In genomic region chr1:30812093-30812492, GRCh38 we compare ENCODE assay signal across 20 cellular contexts. TPM values are rescaled to one million over a fixed set of nuclear protein-coding genes. Genes with fewer than 3 reads are reported as not detected.
DNase-seq lines count a peak whose midpoint lies in the region; ATAC-seq, FAIRE-seq and TF ChIP-seq lines count a peak whose summit lies in the region.
"Had no signal": no experiment of that assay in that cellular context is flagged by ENCODE, and none has a peak within 500 bp of the region (broad histone marks: within the 10 kb centered on the region; RNA-seq: fewer than 3 reads in every experiment).

No MANE protein-coding gene starts in this region.

- H3K23ac ChIP-seq in IMR-90 (ENCODE audit: low read depth, low read length): 0 out of 2 replicates have a peak overlapping the region, but pooled peaks have one; percentile 0
- H3K23ac ChIP-seq in H1 (ENCODE audit: insufficient read length): no peak overlapping the region

- peak overlapping the region; percentile 9; the same call in 1 of the 2 replicates for H2AK5ac ChIP-seq in IMR-90 (ENCODE audit: low read depth, low read length)
- no peak overlapping the region for H2AK5ac ChIP-seq in H1 (ENCODE audit: low read depth, low read length)

- BruUV-seq in IMR-90 (replicated peaks; lab: Mats Ljungman, UMichigan): no TSS peak

- no peaks in the 10 kb centered on the region for H3K36me3 Mint-ChIP-seq in CD14-positive monocyte

- H2BK15ac ChIP-seq in IMR-90 (ENCODE audit: low read depth, low read length) (peak overlapping the region; percentile 24; the same call in 1 of the 3 replicates), H1 (ENCODE audit: low read length) (no peak overlapping the region)

- H3K79me2 ChIP-seq in H1 (ENCODE audit: control insufficient read depth in 1 of 2, insufficient read depth in 2 of 2, low read length in 2 of 2): no peaks in the 10 kb centered on the region

- H3K9ac ChIP-seq in IMR-90 (ENCODE audit: low read depth, low read length) (no peak overlapping the region), H1 (replicated peaks in 1 of 4; ENCODE audit: extremely low read depth in 1 of 4, low read depth in 3 of 4, low read length in 3 of 4) (no peak overlapping the region)

- H4K8ac ChIP-seq in IMR-90 (ENCODE audit: low read depth in 2 of 2, low read length in 2 of 2) (peak overlapping the region in 1 of 2 experiments; percentile 38; a peak in 1 of 4 replicates), H1 (ENCODE audit: extremely low read depth, insufficient read depth, low read length) (no peak overlapping the region)

- peaks cover 36% of the 10 kb centered on the region for H3K9me1 ChIP-seq in IMR-90 (ENCODE audit: insufficient read depth, low read length)

- H3K79me1 ChIP-seq in IMR-90 (ENCODE audit: low read depth in 1 of 2, low read length in 2 of 2) (peaks cover 0 to 15% of the 10 kb centered on the region in 2 experiments; a peak in 2 of 4 replicates), H1 (ENCODE audit: low read depth, low read length) (no peaks in the 10 kb centered on the region; the same call in 1 of the 2 replicates)

- no peaks in the 10 kb centered on the region for H3K4me1 Mint-ChIP-seq in CD14-positive monocyte

- peak overlapping the region in 1 of 2 donors; percentile 43 for H3K4me3 Mint-ChIP-seq in CD14-positive monocyte
- H3K4me3 Mint-ChIP-seq: CD4-positive, alpha-beta T cell had no signal

- ATAC-seq in IMR-90 (ENCODE audit: low read depth): no peak

- H2BK12ac ChIP-seq in H1 (ENCODE audit: low read depth, low read length): no peak overlapping the region

- TF ChIP-seq EP300 in H1 (IDR thresholded peaks at IDR 0.05; ENCODE audit: borderline replicate concordance in 1 of 2, low read depth in 2 of 2, low read length in 2 of 2): no peak

- no peak overlapping the region for H3K27ac Mint-ChIP-seq in CD14-positive monocyte
- H3K27ac Mint-ChIP-seq: CD4-positive, alpha-beta T cell had no signal

- no peak for TF ChIP-seq POLR2A in IMR-90 (IDR thresholded peaks at IDR 0.05; ENCODE audit: low read depth, low read length)
- TF ChIP-seq POLR2A in H1 (IDR thresholded peaks at IDR 0.05; ENCODE audit: control extremely low read depth in 1 of 2, low read depth in 2 of 2, low read length in 2 of 2): no peak

- H3K27ac ChIP-seq in IMR-90 (ENCODE audit: insufficient read depth, low read length): no peak overlapping the region
- no peak overlapping the region for H3K27ac ChIP-seq in H1 (ENCODE audit: low read depth, low read length)
- H3K27ac ChIP-seq: HL-60 had no signal

- H4K20me1 ChIP-seq in IMR-90 (ENCODE audit: insufficient read depth, low read length) (no peaks in the 10 kb centered on the region; the same call in 1 of the 2 replicates), H1 (replicated peaks in 1 of 2; ENCODE audit: control insufficient read depth in 1 of 2, insufficient read depth in 2 of 2, low read length in 2 of 2) (no peaks in the 10 kb centered on the region)

- WGBS in IMR-90 (ENCODE audit: extremely low coverage in 2 of 2, insufficient read length in 1 of 2), 2 experiments: 100% methylated on average over 1 of the region's 3 CpGs; no CpG with 5 or more reads in 1 of the 2 experiments
- WGBS in H1 (ENCODE audit: extremely low coverage in 1 of 2, insufficient coverage in 1 of 2, insufficient read length in 1 of 2, insufficient replicate concordance in 2 of 2, low coverage in 1 of 2, low lambda C conversion rate in 2 of 2, missing lambda C conversion rate in 1 of 2), 2 experiments: 95% methylated on average over 3 of the region's 3 CpGs; no CpG with 5 or more reads in 1 of the 2 experiments

- POLR2A ChIA-PET in IMR-90 (lab: Charles Lee; ENCODE audit: unreplicated experiment) (no interaction called here), H1 (lab: Charles Lee; ENCODE audit: partially characterized antibody) (interaction anchor here (1.8 kb wide), 1 partner anchor 42 kb away, joined by 5 read pairs; no protein-coding TSS in a partner anchor)

- H3K9me3 ChIP-seq in IMR-90 (ENCODE audit: control insufficient read depth, insufficient read depth, low read length) (no peaks in the 10 kb centered on the region), H1 (ENCODE audit: insufficient read depth in 2 of 2, low read depth in 1 of 2, low read length in 1 of 2) (no peaks in the 10 kb centered on the region)
- H3K9me3 ChIP-seq: BE2C, Caco-2 had no signal

- H4K5ac ChIP-seq in IMR-90 (ENCODE audit: low read depth, low read length): no peak overlapping the region
- no peak overlapping the region for H4K5ac ChIP-seq in H1 (ENCODE audit: insufficient read length, low read depth, low read length)

- intact Hi-C loops in IMR-90 (cut with micrococcal nuclease): no loop called here
- intact Hi-C loops in posterior vena cava (cut with DNase I): no loop called here
- intact Hi-C loops in CD14-positive monocyte (cut with micrococcal nuclease): no loop called here

- H3K4ac ChIP-seq in IMR-90 (ENCODE audit: low read depth, low read length) (peak overlapping the region; percentile 21; the same call in 1 of the 2 replicates), H1 (replicated peaks; ENCODE audit: insufficient read length, low read depth, low read length) (no peak overlapping the region)

- in situ Hi-C loops in IMR-90 (cut with MboI; ENCODE audit: low sequenced_read_pairs): no loop called here

- DNase-seq in IMR-90 (no peak), NCI-H460 (ENCODE audit: extremely low read depth, low read depth) (peak; percentile 32), H1 (ENCODE audit: low read depth in 1 of 2, low spot score in 2 of 2) (no peak), posterior vena cava (ENCODE audit: low spot score) (peak; percentile 6), CD14-positive monocyte (ENCODE audit: low spot score) (no peak), NCI-H2029 treated with DMSO at 0.1 percent for 48 hours (lab: John Stamatoyannopoulos, UW) (no peak), kidney glomerular epithelial cell (lab: John Stamatoyannopoulos, UW) (no peak)
- no peak for DNase-seq in stimulated activated CD4-positive, alpha-beta T cell treated with anti-CD3 and anti-CD28 coated beads, Interleukin-4, amount 100 ng/mL, for 4 hours
- DNase-seq: ACHN; BE2C; C1 segment of cervical spinal cord; Caco-2; CD4-positive, alpha-beta T cell; HCEC 1CT had no signal

- no peak overlapping the region for H3K4me2 ChIP-seq in IMR-90 (ENCODE audit: low read depth, low read length)
- no peak overlapping the region for H3K4me2 ChIP-seq in H1 (ENCODE audit: insufficient read depth in 1 of 2, low read depth in 2 of 2, low read length in 2 of 2)

- dilution Hi-C loops in IMR-90 (cut with HindIII; ENCODE audit: low sequenced_read_pairs, unreplicated experiment): loop anchor here (25.0 kb wide), 1 partner anchor 100 kb away; the partner anchor contains the start of gene SDC3

- peaks cover 0 to 1% (median 0%) of the 10 kb centered on the region in 7 donors for H3K9me3 Mint-ChIP-seq in CD14-positive monocyte
- H3K9me3 Mint-ChIP-seq: CD4-positive, alpha-beta T cell had no signal

- H3K4me3 ChIP-seq in IMR-90 (ENCODE audit: insufficient read depth, low read depth, low read length): no peak overlapping the region
- no peak overlapping the region for H3K4me3 ChIP-seq in H1 (ENCODE audit: extremely low read depth in 1 of 4, insufficient read depth in 2 of 4, low read depth in 3 of 4, low read length in 4 of 4)

- H3K14ac ChIP-seq in IMR-90 (replicated peaks; ENCODE audit: low read depth, low read length) (no peak overlapping the region; the same call in 1 of the 2 replicates), H1 (ENCODE audit: insufficient read length) (no peak overlapping the region)

- TF ChIP-seq CTCF in IMR-90 (conservative IDR thresholded peaks at IDR 0.05; ENCODE audit: low read depth, low read length): no peak
- no peak for TF ChIP-seq CTCF in H1 (IDR thresholded peaks at IDR 0.05; ENCODE audit: control extremely low read depth in 1 of 3, insufficient read depth in 1 of 3, low read depth in 1 of 3, low read length in 3 of 3)
- TF ChIP-seq CTCF in CD14-positive monocyte (IDR thresholded peaks at IDR 0.05): no peak

- no peak overlapping the region for H3K18ac ChIP-seq in IMR-90 (ENCODE audit: low read depth, low read length)
- no peak overlapping the region for H3K18ac ChIP-seq in H1 (ENCODE audit: extremely low read depth, low read length)

- H2BK20ac ChIP-seq in IMR-90 (ENCODE audit: low read depth, low read length): peak overlapping the region; percentile 61; the same call in 1 of the 2 replicates
- H2BK20ac ChIP-seq in H1 (ENCODE audit: low read length): no peak overlapping the region

- H3K27me3 Mint-ChIP-seq in CD14-positive monocyte (ENCODE audit: low read depth in 3 of 3): peaks cover 44 to 56% (median 51%) of the 10 kb centered on the region in 3 donors

- H4K91ac ChIP-seq in IMR-90 (ENCODE audit: insufficient read depth, low read depth, low read length): no peak overlapping the region
- H4K91ac ChIP-seq in H1 (replicated peaks; ENCODE audit: insufficient read length, low read length): peak overlapping the region; percentile 10

- H3K36me3 ChIP-seq in IMR-90 (ENCODE audit: control insufficient read depth, insufficient read depth, low read length) (no peaks in the 10 kb centered on the region), H1 (ENCODE audit: control insufficient read depth in 2 of 4, insufficient read depth in 4 of 4, low read length in 3 of 4) (no peaks in the 10 kb centered on the region)
- H3K36me3 ChIP-seq: BE2C had no signal

- TF ChIP-seq RAD21 in IMR-90 (IDR thresholded peaks at IDR 0.05; ENCODE audit: low read length) (no peak), H1 (IDR thresholded peaks at IDR 0.05 in 1 of 2, conservative IDR thresholded peaks at IDR 0.05 in 1 of 2; ENCODE audit: low read depth in 2 of 2, low read length in 2 of 2) (no peak)

- H3K56ac ChIP-seq in IMR-90 (ENCODE audit: extremely low read depth, insufficient read depth, low read length): no peak overlapping the region
- no peak overlapping the region for H3K56ac ChIP-seq in H1 (replicated peaks; ENCODE audit: insufficient read length, low read depth, low read length)

- no peak overlapping the region for H2AK9ac ChIP-seq in IMR-90 (replicated peaks; ENCODE audit: low read depth, low read length, poor library complexity)

- peaks cover 34% of the 10 kb centered on the region for H3K4me1 ChIP-seq in IMR-90 (ENCODE audit: control insufficient read depth, insufficient read depth, low read length)
- peaks cover 15 to 32% (median 18%) of the 10 kb centered on the region in 4 experiments for H3K4me1 ChIP-seq in H1 (replicated peaks in 1 of 4; ENCODE audit: control insufficient read depth in 3 of 4, insufficient read depth in 4 of 4, low read length in 3 of 4)
- H3K4me1 ChIP-seq: Caco-2 had no signal

- CTCF ChIA-PET in IMR-90 (lab: Yijun Ruan, JAX): no interaction called here
- CTCF ChIA-PET in H1 (lab: Charles Lee; ENCODE audit: partially characterized antibody): interaction anchor here (6.2 to 38.1 kb wide), 3 partner anchors 9 to 109 kb away, joined by 47 to 1519 read pairs (median 329); partner anchors contain the start of gene SDC3

- H2BK120ac ChIP-seq in IMR-90 (ENCODE audit: low read depth, low read length): peak overlapping the region; percentile 82
- H2BK120ac ChIP-seq in H1 (replicated peaks; ENCODE audit: low read depth, low read length): no peak overlapping the region

- no peaks in the 10 kb centered on the region for H3K27me3 ChIP-seq in IMR-90 (ENCODE audit: control insufficient read depth, insufficient read depth, low read length)
- H3K27me3 ChIP-seq in H1 (replicated peaks in 1 of 4; ENCODE audit: control insufficient read depth in 3 of 4, extremely low read depth in 1 of 4, insufficient read depth in 3 of 4, low read length in 3 of 4): no peaks in the 10 kb centered on the region
- H3K27me3 ChIP-seq: BE2C had no signal

- H3K23me2 ChIP-seq in H1 (ENCODE audit: low read depth, low read length): no peaks in the 10 kb centered on the region

- no peak for FAIRE-seq in H1 (lab: Jason Lieb, UNC)
- FAIRE-seq: A204.1, D721Med, GM12891, GM19239, H54 had no signal

- H2AFZ ChIP-seq in IMR-90 (replicated peaks; ENCODE audit: low read length, poor library complexity) (no peak overlapping the region), H1 (ENCODE audit: low read length) (no peak overlapping the region)

- H2BK5ac ChIP-seq in IMR-90 (ENCODE audit: low read depth, low read length, poor library complexity, severe bottlenecking): no peak overlapping the region
- no peak overlapping the region for H2BK5ac ChIP-seq in H1 (ENCODE audit: low read depth, low read length)

RNA-seq across cellular contexts. Expression of gene LAPTM5, which starts 54.5 kb away (rescaled TPM):
- total RNA-seq in IMR-90 (2012; rRNA removed) (under 0.01 TPM in 1 of 2 replicates, not detected in the other), posterior vena cava (100 to 1,000 TPM in 1 of 2 donors, 10 to 100 TPM in 1; 80.1 to 120 TPM)
- polyA plus RNA-seq in IMR-90 (2012; rRNA removed) (0.09 TPM in 2 replicates), H1 (2011; rRNA removed) (0.77 and 1.4 TPM in 2 replicates), CD14-positive monocyte (1,000 to 10,000 TPM; 1,019 to 1,153 TPM)
- 0.12 TPM in 1 of 2 replicates, not detected in the other for polyA plus RNA-seq in IMR-90 (2012; cell fraction: cytosol; rRNA removed)
- polyA plus RNA-seq in IMR-90 (2012; cell fraction: nucleus; rRNA removed; ENCODE audit: low replicate concordance): 0.07 and 0.16 TPM in 2 replicates
- total RNA-seq in NCI-H460 (2014; rRNA removed; shearing (Covaris generic)): not detected in 2 replicates
- not detected in 2 replicates for polyA plus RNA-seq in NCI-H460 (2014; cell fraction: nucleus; rRNA removed)
- total RNA-seq in H1 (2021; fragmentation: NEBNext Ultra II Directional; extraction: Animal tissue kit (Norgen Biotek cat#: 25700)): 0.37 and 0.52 TPM in 2 replicates
- polyA plus RNA-seq in H1 (2011; cell fraction: cytosol; rRNA removed): 0.83 TPM
- polyA plus RNA-seq in H1 (2011; cell fraction: nucleus; rRNA removed): 0.46 TPM
- polyA plus RNA-seq in H1 (2012, experiment 1 of 2): 0.39 to 0.60 TPM (median 0.52 TPM) in 3 of 4 replicates, not detected in the other
- polyA plus RNA-seq in H1 (2012, experiment 2 of 2): 0.18 TPM
- 0.57 TPM for polyA plus RNA-seq in H1 (2013, experiment 1 of 2)
- polyA plus RNA-seq in H1 (2013, experiment 2 of 2): 0.99 TPM
- 1.0 and 1.1 TPM in 2 replicates for polyA minus RNA-seq in H1 (2011; rRNA and poly(A)+ RNA removed)
- not detected for polyA minus RNA-seq in H1 (2011; cell fraction: cytosol; rRNA and poly(A)+ RNA removed)
- polyA minus RNA-seq in H1 (2011; cell fraction: nucleus; rRNA and poly(A)+ RNA removed): 0.30 TPM
- total RNA-seq: Caco-2 had no signal

Comparison
In these comparisons a context has a peak if more than half of its experiments do, and no peak if none do; other contexts are left out.
1. DNase-seq: peak in NCI-H460 (single experiment) and posterior vena cava (single experiment); none in IMR-90 (single experiment), H1 (0 of 2), CD14-positive monocyte (single experiment), NCI-H2029 treated with DMSO at 0.1 percent for 48 hours (single experiment), stimulated activated CD4-positive, alpha-beta T cell treated with anti-CD3 and anti-CD28 coated beads, Interleukin-4, amount 100 ng/mL, for 4 hours (0 of 2) and kidney glomerular epithelial cell (single experiment).
2. RNA of gene LAPTM5, which starts 54.5 kb away (total RNA-seq): 80.1 to 120 TPM in posterior vena cava; 0.37 to 0.52 TPM in H1, under 0.01 TPM in IMR-90 and not detected in NCI-H460; every median in the first group is over 10 times any median in the second.